In genomic region chr9:13322828-13323550, GRCh38 we compare ENCODE assay signal across 2 cellular contexts.
TF ChIP-seq lines count a peak whose summit lies in the region.

No MANE protein-coding gene starts in this region.

TF ChIP-seq in H1, 55 proteins besides CTCF, POLR2A, EP300 and RAD21:
- no peak for TF ChIP-seq FOSL1 (IDR thresholded peaks at IDR 0.05; ENCODE audit: insufficient read depth, low read depth, low read length)
- no peak for TF ChIP-seq CREB1 (IDR thresholded peaks at IDR 0.05)
- no peak for TF ChIP-seq CBX8 (IDR thresholded peaks at IDR 0.05; ENCODE audit: borderline replicate concordance, low read depth, low read length)
- TF ChIP-seq YY1 (IDR thresholded peaks at IDR 0.05; ENCODE audit: low read depth, low read length) = no peak
- TF ChIP-seq PHF8 (conservative IDR thresholded peaks at IDR 0.05; ENCODE audit: low read depth, low read length) = no peak

TF ChIP-seq in SK-N-SH treated with all-trans-retinoic acid at 6 μM for 48 hours, 23 proteins besides CTCF, POLR2A, EP300 and RAD21:
- TF ChIP-seq ZFP30 (CRISPR knock-in tag; IDR thresholded peaks at IDR 0.05) = no peak
